In genomic region chr1:206014591-206014990, GRCh38 we compare ENCODE assay signal across 23 cellular contexts. TPM values are rescaled to one million over a fixed set of nuclear protein-coding genes. Genes with fewer than 3 reads are reported as not detected.
"Had no signal": no experiment of that assay in that cellular context is flagged by ENCODE, and none has a peak within 500 bp of the region (broad histone marks: within the 10 kb centered on the region; RNA-seq: fewer than 3 reads in every experiment).

No MANE protein-coding gene starts in this region.

- H3K4me3 ChIP-seq: esophagus squamous epithelium, gastroesophageal sphincter, lung, sigmoid colon, skin epidermis, thyroid gland, upper lobe of left lung, vagina had no signal

- ATAC-seq: effector memory CD8-positive, alpha-beta T cell; gastroesophageal sphincter; left colon; left ventricle myocardium superior had no signal

- H3K9me3 Mint-ChIP-seq: effector memory CD8-positive, alpha-beta T cell; naive B cell had no signal

- H3K36me3 ChIP-seq: esophagus squamous epithelium, gastroesophageal sphincter, sigmoid colon, thyroid gland, upper lobe of left lung, vagina had no signal

- H3K4me1 ChIP-seq: gastroesophageal sphincter, sigmoid colon, thyroid gland, upper lobe of left lung, vagina had no signal

- H3K27ac Mint-ChIP-seq: effector memory CD8-positive, alpha-beta T cell; nephron progenitor cell had no signal

- H3K4me3 Mint-ChIP-seq: effector memory CD8-positive, alpha-beta T cell; nephron progenitor cell had no signal

- DNase-seq: effector memory CD8-positive, alpha-beta T cell; esophagus squamous epithelium; foreskin fibroblast; left colon; left ventricle myocardium superior; mesendoderm; naive B cell; nephron progenitor cell; posterior cingulate gyrus; sigmoid colon; stimulated activated CD4-positive, alpha-beta T cell treated with anti-CD3 and anti-CD28 coated beads, Interleukin-2, amount 100 ng/mL, for 24 hours; stimulated activated CD4-positive, alpha-beta T cell treated with anti-CD3 and anti-CD28 coated beads, Interleukin-4, amount 100 ng/mL, for 4 hours; stimulated activated naive CD4-positive, alpha-beta T cell treated with Interleukin-2 at 50 U/mL for 16 hours; thyroid gland; upper lobe of left lung had no signal

- H3K9me3 ChIP-seq: esophagus squamous epithelium, gastroesophageal sphincter, sigmoid colon, thyroid gland, upper lobe of left lung, vagina had no signal

- H3K27me3 Mint-ChIP-seq: naive B cell had no signal

- H3K27me3 ChIP-seq: esophagus squamous epithelium, gastroesophageal sphincter, sigmoid colon, thyroid gland, upper lobe of left lung, vagina had no signal

- H3K36me3 Mint-ChIP-seq: naive B cell had no signal

RNA-seq across cellular contexts. Expression of gene CTSE, which starts 9.1 kb away (rescaled TPM):
- total RNA-seq: epithelial cell of proximal tubule, gastroesophageal sphincter, kidney epithelial cell, osteocyte, sigmoid colon, vagina had no signal

RNA-seq across cellular contexts. Expression of gene RAB7B, which starts 11.4 kb away (rescaled TPM):
- total RNA-seq: epithelial cell of proximal tubule had no signal

RNA-seq across cellular contexts. Expression of gene RHEX, which starts 38.4 kb away (rescaled TPM):
- total RNA-seq: osteocyte, pulmonary artery endothelial cell had no signal
